Comparison of ENCODE assay signal across 14 cellular contexts in genomic region chr1:21553116-21553926, GRCh38. TPM values are rescaled to one million over a fixed set of nuclear protein-coding genes. Genes with fewer than 3 reads are reported as not detected.
DNase-seq lines count a peak whose midpoint lies in the region; ATAC-seq and TF ChIP-seq lines count a peak whose summit lies in the region.
"Had no signal": no experiment of that assay in that cellular context is flagged by ENCODE, and none has a peak within 500 bp of the region (broad histone marks: within the 10 kb centered on the region; RNA-seq: fewer than 3 reads in every experiment).

No MANE protein-coding gene starts in this region.

- DNase-seq in NCI-H1436 (lab: John Stamatoyannopoulos, UW), result peak; percentile 12
- DNase-seq in NCI-H1436 treated with DMSO at 0.1 percent for 48 hours (lab: John Stamatoyannopoulos, UW), result no peak
- peak; percentile 6 for DNase-seq in PC-3
- DNase-seq in fibroblast of pulmonary artery (ENCODE audit: low read depth), result peak; percentile 50
- no peak for DNase-seq in osteocyte (ENCODE audit: extremely low spot score, unreplicated experiment)
- no peak for DNase-seq in coronary artery (ENCODE audit: low spot score)
- DNase-seq in NCI-H2227 (lab: John Stamatoyannopoulos, UW; ENCODE audit: unreplicated experiment), result no peak
- DNase-seq: activated CD8-positive, alpha-beta memory T cell treated with anti-CD3 and anti-CD28 coated beads, Interleukin-2, amount 50 U/mL, for 4 hours; Karpas-422; naive thymus-derived CD8-positive, alpha-beta T cell; transverse colon had no signal

- POLR2A ChIA-PET in PC-3 (lab: Charles Lee; ENCODE audit: unreplicated experiment), result no interaction called here

- H3K4me3 Mint-ChIP-seq in osteocyte (ENCODE audit: unreplicated experiment), result no peak overlapping the region
- H3K4me3 Mint-ChIP-seq: naive thymus-derived CD8-positive, alpha-beta T cell had no signal

- no peaks in the 10 kb centered on the region for H4K20me1 ChIP-seq in PC-3 (ENCODE audit: low read length)

- peak overlapping the region; percentile 91 for H3K27ac Mint-ChIP-seq in osteocyte (ENCODE audit: unreplicated experiment)

- H3K79me2 ChIP-seq in PC-3 (ENCODE audit: low read length), result no peaks in the 10 kb centered on the region

- ATAC-seq in PC-3 (no peak), GM18498 (IDR thresholded peaks at IDR 0.05; ENCODE audit: unreplicated experiment) (no peak)
- ATAC-seq: naive thymus-derived CD8-positive, alpha-beta T cell had no signal

- H3K36me3 ChIP-seq in PC-3 (ENCODE audit: low read depth, low read length), result no peaks in the 10 kb centered on the region
- H3K36me3 ChIP-seq: transverse colon had no signal

- H3K27me3 ChIP-seq in PC-3 (ENCODE audit: low read length), result peaks cover 8% of the 10 kb centered on the region; the same call in 1 of the 2 replicates

- no peak overlapping the region for H2AFZ ChIP-seq in PC-3 (ENCODE audit: low read length)

- H3K36me3 Mint-ChIP-seq in osteocyte (ENCODE audit: unreplicated experiment), result peaks cover 2% of the 10 kb centered on the region
- H3K36me3 Mint-ChIP-seq: naive thymus-derived CD8-positive, alpha-beta T cell had no signal

- no TSS peak for BruUV-seq in PC-3 (replicated peaks; lab: Mats Ljungman, UMichigan)

- H3K4me2 ChIP-seq in PC-3 (ENCODE audit: low read length), result no peak overlapping the region

- TF ChIP-seq CTCF in PC-3 (conservative IDR thresholded peaks at IDR 0.05; ENCODE audit: low read depth, low read length) (no peak), fibroblast of pulmonary artery (IDR thresholded peaks at IDR 0.05; ENCODE audit: low read length, missing control alignments) (no peak), osteocyte (IDR thresholded peaks at IDR 0.05) (no peak), coronary artery (IDR thresholded peaks at IDR 0.05) (no peak)

- no peaks in the 10 kb centered on the region for H3F3A ChIP-seq in PC-3 (ENCODE audit: low read length, unreplicated experiment)

- no peak overlapping the region for H3K9ac ChIP-seq in PC-3 (ENCODE audit: low read length)

- H3K4me1 ChIP-seq in PC-3 (ENCODE audit: insufficient read depth, low read length), result no peaks in the 10 kb centered on the region
- H3K4me1 ChIP-seq: transverse colon had no signal

- H3K9me2 ChIP-seq in PC-3 (replicated peaks; ENCODE audit: low read length), result no peaks in the 10 kb centered on the region

- H3K27me3 Mint-ChIP-seq in osteocyte (ENCODE audit: unreplicated experiment), result no peaks in the 10 kb centered on the region

- no peaks in the 10 kb centered on the region for H3K9me3 Mint-ChIP-seq in osteocyte (ENCODE audit: unreplicated experiment)

- H3K9me3 ChIP-seq in PC-3 (ENCODE audit: low read length), result no peaks in the 10 kb centered on the region
- H3K9me3 ChIP-seq: transverse colon had no signal

- intact Hi-C loops in PC-3 (cut with micrococcal nuclease), result no loop called here

- CTCF ChIA-PET in PC-3 (lab: Charles Lee), result no interaction called here

- H3K4me3 ChIP-seq in PC-3 (ENCODE audit: low read length) (no peak overlapping the region), fibroblast of pulmonary artery (replicated peaks; ENCODE audit: low read depth, low read length) (no peak overlapping the region), coronary artery (no peak overlapping the region)
- H3K4me3 ChIP-seq: skin epidermis, transverse colon had no signal

- peaks cover 27% of the 10 kb centered on the region for H3K4me1 Mint-ChIP-seq in osteocyte (ENCODE audit: unreplicated experiment)

- no peak overlapping the region for H3K27ac ChIP-seq in PC-3 (ENCODE audit: low read length)
- H3K27ac ChIP-seq in coronary artery, result no peak overlapping the region
- H3K27ac ChIP-seq: 22Rv1, skin epidermis had no signal

RNA-seq across cellular contexts. Expression of gene ALPL, which starts 44.1 kb away (rescaled TPM):
- total RNA-seq in PC-3 (2014; rRNA removed) (0.73 and 0.86 TPM in 2 replicates), osteocyte (41.6 and 43.4 TPM in 2 replicates)
- total RNA-seq: naive thymus-derived CD8-positive, alpha-beta T cell had no signal

Comparison
In these comparisons a context has a peak if more than half of its experiments do, and no peak if none do; other contexts are left out.
1. DNase-seq: peak in NCI-H1436 (single experiment), PC-3 (single experiment) and fibroblast of pulmonary artery (single experiment); none in NCI-H1436 treated with DMSO at 0.1 percent for 48 hours (single experiment), osteocyte (single experiment), coronary artery (single experiment) and NCI-H2227 (single experiment).
2. RNA of gene ALPL, which starts 44.1 kb away (total RNA-seq): 41.6 to 43.4 TPM in osteocyte; 0.73 to 0.86 TPM in PC-3; every median in the first group is over 10 times any median in the second.